Comparison of ENCODE assay signal across 1 cellular context in genomic region chr7:92177362-92177761, GRCh38.
TF ChIP-seq lines count a peak whose summit lies in the region.

No MANE protein-coding gene starts in this region.

TF ChIP-seq in K562, 482 proteins besides CTCF, POLR2A, EP300 and RAD21 (continued from another document):
- TF ChIP-seq ATF3 (IDR thresholded peaks at IDR 0.05) (peak; percentile 45), ATF3 (CRISPR knock-in tag; conservative IDR thresholded peaks at IDR 0.05) (no peak), PKNOX1 (IDR thresholded peaks at IDR 0.05) (peak; percentile 93), MEIS2 (IDR thresholded peaks at IDR 0.05; ENCODE audit: partially characterized antibody) (peak; percentile 97)
